2 cellular contexts compared by ENCODE assay signal in the genomic region with DNA sequence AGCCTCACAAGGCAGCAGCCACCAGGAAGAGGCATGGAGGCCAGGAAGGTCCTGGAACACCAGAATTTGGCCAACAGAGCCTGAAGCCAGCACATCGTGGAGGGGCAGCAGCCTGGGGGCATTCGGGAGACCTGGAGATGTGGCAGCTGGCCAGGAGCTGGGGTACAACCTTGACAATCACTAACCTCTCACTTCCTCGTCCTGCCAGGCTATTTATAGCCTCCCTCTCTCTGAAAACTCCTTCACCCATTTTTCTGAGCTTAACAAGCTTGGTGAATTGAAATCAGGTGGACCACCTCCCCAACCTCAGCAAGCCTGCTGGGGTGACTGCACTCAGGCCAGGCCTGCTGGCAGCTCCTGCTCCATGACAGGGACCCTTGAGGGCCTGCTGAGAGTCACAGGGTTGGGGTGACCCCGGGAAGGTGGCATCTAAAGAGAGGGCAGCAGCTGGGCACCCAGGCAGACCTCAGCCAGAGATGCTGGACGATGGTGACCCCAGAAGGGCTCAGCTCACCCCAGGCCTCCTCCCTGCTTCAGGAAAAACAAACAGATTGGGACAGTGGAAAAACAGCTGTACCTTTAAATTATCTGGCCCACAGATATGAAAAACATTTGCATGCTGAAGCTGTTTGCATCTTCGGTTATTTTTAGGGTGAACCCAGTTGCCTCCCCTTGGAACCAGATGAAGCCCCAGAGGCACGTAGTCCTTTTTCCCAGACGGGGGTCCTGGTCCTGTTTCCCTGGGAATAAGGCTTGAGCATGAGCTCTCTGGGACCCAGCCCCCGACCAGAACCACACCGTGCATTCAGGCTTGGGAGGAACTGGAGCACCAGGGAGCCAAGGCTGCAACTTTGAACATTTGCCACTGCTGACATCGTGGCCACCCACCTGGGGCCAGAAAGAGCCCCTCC.
TF ChIP-seq lines count a peak whose summit lies in the region.

No MANE protein-coding gene starts in this region.

TF ChIP-seq in SK-N-SH, 30 proteins besides CTCF, POLR2A, EP300 and RAD21 (continued from another document):
- TF ChIP-seq, protein P1, sequence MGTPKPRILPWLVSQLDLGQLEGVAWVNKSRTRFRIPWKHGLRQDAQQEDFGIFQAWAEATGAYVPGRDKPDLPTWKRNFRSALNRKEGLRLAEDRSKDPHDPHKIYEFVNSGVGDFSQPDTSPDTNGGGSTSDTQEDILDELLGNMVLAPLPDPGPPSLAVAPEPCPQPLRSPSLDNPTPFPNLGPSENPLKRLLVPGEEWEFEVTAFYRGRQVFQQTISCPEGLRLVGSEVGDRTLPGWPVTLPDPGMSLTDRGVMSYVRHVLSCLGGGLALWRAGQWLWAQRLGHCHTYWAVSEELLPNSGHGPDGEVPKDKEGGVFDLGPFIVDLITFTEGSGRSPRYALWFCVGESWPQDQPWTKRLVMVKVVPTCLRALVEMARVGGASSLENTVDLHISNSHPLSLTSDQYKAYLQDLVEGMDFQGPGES (IDR thresholded peaks at IDR 0.05; ENCODE audit: low read depth, low read length): no peak
- TF ChIP-seq, protein P2, sequence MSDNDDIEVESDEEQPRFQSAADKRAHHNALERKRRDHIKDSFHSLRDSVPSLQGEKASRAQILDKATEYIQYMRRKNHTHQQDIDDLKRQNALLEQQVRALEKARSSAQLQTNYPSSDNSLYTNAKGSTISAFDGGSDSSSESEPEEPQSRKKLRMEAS (IDR thresholded peaks at IDR 0.05; ENCODE audit: low read depth): no peak
- TF ChIP-seq, protein P3, sequence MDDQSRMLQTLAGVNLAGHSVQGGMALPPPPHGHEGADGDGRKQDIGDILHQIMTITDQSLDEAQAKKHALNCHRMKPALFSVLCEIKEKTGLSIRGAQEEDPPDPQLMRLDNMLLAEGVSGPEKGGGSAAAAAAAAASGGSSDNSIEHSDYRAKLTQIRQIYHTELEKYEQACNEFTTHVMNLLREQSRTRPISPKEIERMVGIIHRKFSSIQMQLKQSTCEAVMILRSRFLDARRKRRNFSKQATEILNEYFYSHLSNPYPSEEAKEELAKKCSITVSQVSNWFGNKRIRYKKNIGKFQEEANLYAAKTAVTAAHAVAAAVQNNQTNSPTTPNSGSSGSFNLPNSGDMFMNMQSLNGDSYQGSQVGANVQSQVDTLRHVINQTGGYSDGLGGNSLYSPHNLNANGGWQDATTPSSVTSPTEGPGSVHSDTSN (IDR thresholded peaks at IDR 0.05): no peak
- TF ChIP-seq POLR2AphosphoS5 (IDR thresholded peaks at IDR 0.05; ENCODE audit: low read depth, low read length): no peak
- TF ChIP-seq TAF1 (IDR thresholded peaks at IDR 0.05; ENCODE audit: borderline replicate concordance, low read depth, low read length): no peak
- TF ChIP-seq, protein P4, sequence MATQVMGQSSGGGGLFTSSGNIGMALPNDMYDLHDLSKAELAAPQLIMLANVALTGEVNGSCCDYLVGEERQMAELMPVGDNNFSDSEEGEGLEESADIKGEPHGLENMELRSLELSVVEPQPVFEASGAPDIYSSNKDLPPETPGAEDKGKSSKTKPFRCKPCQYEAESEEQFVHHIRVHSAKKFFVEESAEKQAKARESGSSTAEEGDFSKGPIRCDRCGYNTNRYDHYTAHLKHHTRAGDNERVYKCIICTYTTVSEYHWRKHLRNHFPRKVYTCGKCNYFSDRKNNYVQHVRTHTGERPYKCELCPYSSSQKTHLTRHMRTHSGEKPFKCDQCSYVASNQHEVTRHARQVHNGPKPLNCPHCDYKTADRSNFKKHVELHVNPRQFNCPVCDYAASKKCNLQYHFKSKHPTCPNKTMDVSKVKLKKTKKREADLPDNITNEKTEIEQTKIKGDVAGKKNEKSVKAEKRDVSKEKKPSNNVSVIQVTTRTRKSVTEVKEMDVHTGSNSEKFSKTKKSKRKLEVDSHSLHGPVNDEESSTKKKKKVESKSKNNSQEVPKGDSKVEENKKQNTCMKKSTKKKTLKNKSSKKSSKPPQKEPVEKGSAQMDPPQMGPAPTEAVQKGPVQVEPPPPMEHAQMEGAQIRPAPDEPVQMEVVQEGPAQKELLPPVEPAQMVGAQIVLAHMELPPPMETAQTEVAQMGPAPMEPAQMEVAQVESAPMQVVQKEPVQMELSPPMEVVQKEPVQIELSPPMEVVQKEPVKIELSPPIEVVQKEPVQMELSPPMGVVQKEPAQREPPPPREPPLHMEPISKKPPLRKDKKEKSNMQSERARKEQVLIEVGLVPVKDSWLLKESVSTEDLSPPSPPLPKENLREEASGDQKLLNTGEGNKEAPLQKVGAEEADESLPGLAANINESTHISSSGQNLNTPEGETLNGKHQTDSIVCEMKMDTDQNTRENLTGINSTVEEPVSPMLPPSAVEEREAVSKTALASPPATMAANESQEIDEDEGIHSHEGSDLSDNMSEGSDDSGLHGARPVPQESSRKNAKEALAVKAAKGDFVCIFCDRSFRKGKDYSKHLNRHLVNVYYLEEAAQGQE (IDR thresholded peaks at IDR 0.05; ENCODE audit: low read depth, low read length): no peak
- no peak for TF ChIP-seq NRF1 (IDR thresholded peaks at IDR 0.05; ENCODE audit: low read depth, low read length)
- TF ChIP-seq GATA2 (CRISPR knock-in tag; IDR thresholded peaks at IDR 0.05): no peak

TF ChIP-seq in SK-N-SH treated with all-trans-retinoic acid at 6 μM for 48 hours, 23 proteins besides CTCF, POLR2A, EP300 and RAD21 (continued from another document):
- TF ChIP-seq ZNF8 (CRISPR knock-in tag; IDR thresholded peaks at IDR 0.05): no peak
- TF ChIP-seq, protein P5, sequence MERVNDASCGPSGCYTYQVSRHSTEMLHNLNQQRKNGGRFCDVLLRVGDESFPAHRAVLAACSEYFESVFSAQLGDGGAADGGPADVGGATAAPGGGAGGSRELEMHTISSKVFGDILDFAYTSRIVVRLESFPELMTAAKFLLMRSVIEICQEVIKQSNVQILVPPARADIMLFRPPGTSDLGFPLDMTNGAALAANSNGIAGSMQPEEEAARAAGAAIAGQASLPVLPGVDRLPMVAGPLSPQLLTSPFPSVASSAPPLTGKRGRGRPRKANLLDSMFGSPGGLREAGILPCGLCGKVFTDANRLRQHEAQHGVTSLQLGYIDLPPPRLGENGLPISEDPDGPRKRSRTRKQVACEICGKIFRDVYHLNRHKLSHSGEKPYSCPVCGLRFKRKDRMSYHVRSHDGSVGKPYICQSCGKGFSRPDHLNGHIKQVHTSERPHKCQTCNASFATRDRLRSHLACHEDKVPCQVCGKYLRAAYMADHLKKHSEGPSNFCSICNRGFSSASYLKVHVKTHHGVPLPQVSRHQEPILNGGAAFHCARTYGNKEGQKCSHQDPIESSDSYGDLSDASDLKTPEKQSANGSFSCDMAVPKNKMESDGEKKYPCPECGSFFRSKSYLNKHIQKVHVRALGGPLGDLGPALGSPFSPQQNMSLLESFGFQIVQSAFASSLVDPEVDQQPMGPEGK (CRISPR knock-in tag; IDR thresholded peaks at IDR 0.05; ENCODE audit: borderline replicate concordance): no peak
- TF ChIP-seq ZNF565 (CRISPR knock-in tag; conservative IDR thresholded peaks at IDR 0.05; ENCODE audit: low read depth): no peak
- TF ChIP-seq ARNTL (CRISPR knock-in tag; IDR thresholded peaks at IDR 0.05; ENCODE audit: borderline replicate concordance, low read depth): no peak
- TF ChIP-seq RARB (CRISPR knock-in tag; IDR thresholded peaks at IDR 0.05): no peak
- no peak for TF ChIP-seq ZFP30 (CRISPR knock-in tag; IDR thresholded peaks at IDR 0.05)
- TF ChIP-seq ZNF70 (CRISPR knock-in tag; IDR thresholded peaks at IDR 0.05): no peak
- no peak for TF ChIP-seq TOX (CRISPR knock-in tag; IDR thresholded peaks at IDR 0.05; ENCODE audit: borderline replicate concordance)
- no peak for TF ChIP-seq ISL1 (CRISPR knock-in tag; IDR thresholded peaks at IDR 0.05)
- no peak for TF ChIP-seq TCF4 (CRISPR knock-in tag; IDR thresholded peaks at IDR 0.05; ENCODE audit: borderline replicate concordance)
- TF ChIP-seq OSR1 (CRISPR knock-in tag; IDR thresholded peaks at IDR 0.05): no peak
- TF ChIP-seq, protein P6, sequence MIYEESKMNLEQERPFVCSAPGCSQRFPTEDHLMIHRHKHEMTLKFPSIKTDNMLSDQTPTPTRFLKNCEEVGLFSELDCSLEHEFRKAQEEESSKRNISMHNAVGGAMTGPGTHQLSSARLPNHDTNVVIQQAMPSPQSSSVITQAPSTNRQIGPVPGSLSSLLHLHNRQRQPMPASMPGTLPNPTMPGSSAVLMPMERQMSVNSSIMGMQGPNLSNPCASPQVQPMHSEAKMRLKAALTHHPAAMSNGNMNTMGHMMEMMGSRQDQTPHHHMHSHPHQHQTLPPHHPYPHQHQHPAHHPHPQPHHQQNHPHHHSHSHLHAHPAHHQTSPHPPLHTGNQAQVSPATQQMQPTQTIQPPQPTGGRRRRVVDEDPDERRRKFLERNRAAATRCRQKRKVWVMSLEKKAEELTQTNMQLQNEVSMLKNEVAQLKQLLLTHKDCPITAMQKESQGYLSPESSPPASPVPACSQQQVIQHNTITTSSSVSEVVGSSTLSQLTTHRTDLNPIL (CRISPR knock-in tag; IDR thresholded peaks at IDR 0.05; ENCODE audit: low read depth): no peak
- TF ChIP-seq ZC3H10 (CRISPR knock-in tag; IDR thresholded peaks at IDR 0.05): no peak
- TF ChIP-seq, protein P7, sequence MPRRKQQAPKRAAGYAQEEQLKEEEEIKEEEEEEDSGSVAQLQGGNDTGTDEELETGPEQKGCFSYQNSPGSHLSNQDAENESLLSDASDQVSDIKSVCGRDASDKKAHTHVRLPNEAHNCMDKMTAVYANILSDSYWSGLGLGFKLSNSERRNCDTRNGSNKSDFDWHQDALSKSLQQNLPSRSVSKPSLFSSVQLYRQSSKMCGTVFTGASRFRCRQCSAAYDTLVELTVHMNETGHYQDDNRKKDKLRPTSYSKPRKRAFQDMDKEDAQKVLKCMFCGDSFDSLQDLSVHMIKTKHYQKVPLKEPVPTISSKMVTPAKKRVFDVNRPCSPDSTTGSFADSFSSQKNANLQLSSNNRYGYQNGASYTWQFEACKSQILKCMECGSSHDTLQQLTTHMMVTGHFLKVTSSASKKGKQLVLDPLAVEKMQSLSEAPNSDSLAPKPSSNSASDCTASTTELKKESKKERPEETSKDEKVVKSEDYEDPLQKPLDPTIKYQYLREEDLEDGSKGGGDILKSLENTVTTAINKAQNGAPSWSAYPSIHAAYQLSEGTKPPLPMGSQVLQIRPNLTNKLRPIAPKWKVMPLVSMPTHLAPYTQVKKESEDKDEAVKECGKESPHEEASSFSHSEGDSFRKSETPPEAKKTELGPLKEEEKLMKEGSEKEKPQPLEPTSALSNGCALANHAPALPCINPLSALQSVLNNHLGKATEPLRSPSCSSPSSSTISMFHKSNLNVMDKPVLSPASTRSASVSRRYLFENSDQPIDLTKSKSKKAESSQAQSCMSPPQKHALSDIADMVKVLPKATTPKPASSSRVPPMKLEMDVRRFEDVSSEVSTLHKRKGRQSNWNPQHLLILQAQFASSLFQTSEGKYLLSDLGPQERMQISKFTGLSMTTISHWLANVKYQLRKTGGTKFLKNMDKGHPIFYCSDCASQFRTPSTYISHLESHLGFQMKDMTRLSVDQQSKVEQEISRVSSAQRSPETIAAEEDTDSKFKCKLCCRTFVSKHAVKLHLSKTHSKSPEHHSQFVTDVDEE (CRISPR knock-in tag; IDR thresholded peaks at IDR 0.05): no peak
- TF ChIP-seq ESRRG (CRISPR knock-in tag; IDR thresholded peaks at IDR 0.05): no peak
TF ChIP-seq in SK-N-SH treated with all-trans-retinoic acid at 6 μM for 48 hours: peak in this region for 0.
